ENCODE assay signal across 1 cellular context in genomic region chr9:89318123-89319014, GRCh38.
A peak's percentile ranks its signal among the peaks of the same experiment; 100 is the strongest.
TF ChIP-seq lines count a peak whose summit lies in the region.

A gene with protein sequence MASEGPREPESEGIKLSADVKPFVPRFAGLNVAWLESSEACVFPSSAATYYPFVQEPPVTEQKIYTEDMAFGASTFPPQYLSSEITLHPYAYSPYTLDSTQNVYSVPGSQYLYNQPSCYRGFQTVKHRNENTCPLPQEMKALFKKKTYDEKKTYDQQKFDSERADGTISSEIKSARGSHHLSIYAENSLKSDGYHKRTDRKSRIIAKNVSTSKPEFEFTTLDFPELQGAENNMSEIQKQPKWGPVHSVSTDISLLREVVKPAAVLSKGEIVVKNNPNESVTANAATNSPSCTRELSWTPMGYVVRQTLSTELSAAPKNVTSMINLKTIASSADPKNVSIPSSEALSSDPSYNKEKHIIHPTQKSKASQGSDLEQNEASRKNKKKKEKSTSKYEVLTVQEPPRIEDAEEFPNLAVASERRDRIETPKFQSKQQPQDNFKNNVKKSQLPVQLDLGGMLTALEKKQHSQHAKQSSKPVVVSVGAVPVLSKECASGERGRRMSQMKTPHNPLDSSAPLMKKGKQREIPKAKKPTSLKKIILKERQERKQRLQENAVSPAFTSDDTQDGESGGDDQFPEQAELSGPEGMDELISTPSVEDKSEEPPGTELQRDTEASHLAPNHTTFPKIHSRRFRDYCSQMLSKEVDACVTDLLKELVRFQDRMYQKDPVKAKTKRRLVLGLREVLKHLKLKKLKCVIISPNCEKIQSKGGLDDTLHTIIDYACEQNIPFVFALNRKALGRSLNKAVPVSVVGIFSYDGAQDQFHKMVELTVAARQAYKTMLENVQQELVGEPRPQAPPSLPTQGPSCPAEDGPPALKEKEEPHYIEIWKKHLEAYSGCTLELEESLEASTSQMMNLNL (plus strand): TSS chr9:89318500. CDS start chr9:89318577, 77 bp downstream.

TF ChIP-seq in HepG2, 621 proteins besides CTCF, POLR2A, EP300 and RAD21 (continued from another document and continues in another):
- TF ChIP-seq, protein P1, sequence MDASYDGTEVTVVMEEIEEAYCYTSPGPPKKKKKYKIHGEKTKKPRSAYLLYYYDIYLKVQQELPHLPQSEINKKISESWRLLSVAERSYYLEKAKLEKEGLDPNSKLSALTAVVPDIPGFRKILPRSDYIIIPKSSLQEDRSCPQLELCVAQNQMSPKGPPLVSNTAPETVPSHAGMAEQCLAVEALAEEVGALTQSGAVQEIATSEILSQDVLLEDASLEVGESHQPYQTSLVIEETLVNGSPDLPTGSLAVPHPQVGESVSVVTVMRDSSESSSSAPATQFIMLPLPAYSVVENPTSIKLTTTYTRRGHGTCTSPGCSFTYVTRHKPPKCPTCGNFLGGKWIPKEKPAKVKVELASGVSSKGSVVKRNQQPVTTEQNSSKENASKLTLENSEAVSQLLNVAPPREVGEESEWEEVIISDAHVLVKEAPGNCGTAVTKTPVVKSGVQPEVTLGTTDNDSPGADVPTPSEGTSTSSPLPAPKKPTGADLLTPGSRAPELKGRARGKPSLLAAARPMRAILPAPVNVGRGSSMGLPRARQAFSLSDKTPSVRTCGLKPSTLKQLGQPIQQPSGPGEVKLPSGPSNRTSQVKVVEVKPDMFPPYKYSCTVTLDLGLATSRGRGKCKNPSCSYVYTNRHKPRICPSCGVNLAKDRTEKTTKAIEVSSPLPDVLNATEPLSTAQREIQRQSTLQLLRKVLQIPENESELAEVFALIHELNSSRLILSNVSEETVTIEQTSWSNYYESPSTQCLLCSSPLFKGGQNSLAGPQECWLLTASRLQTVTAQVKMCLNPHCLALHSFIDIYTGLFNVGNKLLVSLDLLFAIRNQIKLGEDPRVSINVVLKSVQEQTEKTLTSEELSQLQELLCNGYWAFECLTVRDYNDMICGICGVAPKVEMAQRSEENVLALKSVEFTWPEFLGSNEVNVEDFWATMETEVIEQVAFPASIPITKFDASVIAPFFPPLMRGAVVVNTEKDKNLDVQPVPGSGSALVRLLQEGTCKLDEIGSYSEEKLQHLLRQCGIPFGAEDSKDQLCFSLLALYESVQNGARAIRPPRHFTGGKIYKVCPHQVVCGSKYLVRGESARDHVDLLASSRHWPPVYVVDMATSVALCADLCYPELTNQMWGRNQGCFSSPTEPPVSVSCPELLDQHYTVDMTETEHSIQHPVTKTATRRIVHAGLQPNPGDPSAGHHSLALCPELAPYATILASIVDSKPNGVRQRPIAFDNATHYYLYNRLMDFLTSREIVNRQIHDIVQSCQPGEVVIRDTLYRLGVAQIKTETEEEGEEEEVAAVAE (CRISPR knock-in tag; IDR thresholded peaks at IDR 0.05; ENCODE audit: borderline replicate concordance), result no peak; the same call in 1 of the 2 replicates
- peak; percentile 50; the same call in 1 of the 2 replicates for TF ChIP-seq ZNF343 (CRISPR knock-in tag; IDR thresholded peaks at IDR 0.05)
- peak; percentile 85 for TF ChIP-seq E2F5 (CRISPR knock-in tag; conservative IDR thresholded peaks at IDR 0.05)
- TF ChIP-seq NFYB (CRISPR knock-in tag; IDR thresholded peaks at IDR 0.05), result peak; percentile 10; the same call in 1 of the 2 replicates
- TF ChIP-seq MBNL3 (CRISPR knock-in tag; conservative IDR thresholded peaks at IDR 0.05), result no peak
- peak; percentile 92 for TF ChIP-seq SALL2 (CRISPR knock-in tag; IDR thresholded peaks at IDR 0.05)
- no peak for TF ChIP-seq DPF2 (CRISPR knock-in tag; IDR thresholded peaks at IDR 0.05; ENCODE audit: borderline replicate concordance, low read depth)
- 0 out of 2 replicates have a peak, but pooled peaks have one; percentile 44 for TF ChIP-seq ZFYVE20 (CRISPR knock-in tag; IDR thresholded peaks at IDR 0.05; ENCODE audit: borderline replicate concordance, low read depth)
- TF ChIP-seq ZNF770 (CRISPR knock-in tag; IDR thresholded peaks at IDR 0.05), result peak; percentile 94
- TF ChIP-seq, protein P2, sequence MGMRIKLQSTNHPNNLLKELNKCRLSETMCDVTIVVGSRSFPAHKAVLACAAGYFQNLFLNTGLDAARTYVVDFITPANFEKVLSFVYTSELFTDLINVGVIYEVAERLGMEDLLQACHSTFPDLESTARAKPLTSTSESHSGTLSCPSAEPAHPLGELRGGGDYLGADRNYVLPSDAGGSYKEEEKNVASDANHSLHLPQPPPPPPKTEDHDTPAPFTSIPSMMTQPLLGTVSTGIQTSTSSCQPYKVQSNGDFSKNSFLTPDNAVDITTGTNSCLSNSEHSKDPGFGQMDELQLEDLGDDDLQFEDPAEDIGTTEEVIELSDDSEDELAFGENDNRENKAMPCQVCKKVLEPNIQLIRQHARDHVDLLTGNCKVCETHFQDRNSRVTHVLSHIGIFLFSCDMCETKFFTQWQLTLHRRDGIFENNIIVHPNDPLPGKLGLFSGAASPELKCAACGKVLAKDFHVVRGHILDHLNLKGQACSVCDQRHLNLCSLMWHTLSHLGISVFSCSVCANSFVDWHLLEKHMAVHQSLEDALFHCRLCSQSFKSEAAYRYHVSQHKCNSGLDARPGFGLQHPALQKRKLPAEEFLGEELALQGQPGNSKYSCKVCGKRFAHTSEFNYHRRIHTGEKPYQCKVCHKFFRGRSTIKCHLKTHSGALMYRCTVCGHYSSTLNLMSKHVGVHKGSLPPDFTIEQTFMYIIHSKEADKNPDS (CRISPR knock-in tag; IDR thresholded peaks at IDR 0.05), result peak; percentile 89; the same call in 1 of the 2 replicates
- 0 out of 2 replicates have a peak, but pooled peaks have one; percentile 75 for TF ChIP-seq ISX (CRISPR knock-in tag; conservative IDR thresholded peaks at IDR 0.05)
- TF ChIP-seq SMAD3 (CRISPR knock-in tag; IDR thresholded peaks at IDR 0.05), result peak; percentile 39; the same call in 1 of the 2 replicates
- TF ChIP-seq KLF11 (CRISPR knock-in tag; IDR thresholded peaks at IDR 0.05), result peak; percentile 73
- peak; percentile 85 for TF ChIP-seq ZNF160 (CRISPR knock-in tag; IDR thresholded peaks at IDR 0.05)
- TF ChIP-seq HES4 (CRISPR knock-in tag; IDR thresholded peaks at IDR 0.05; ENCODE audit: borderline replicate concordance), result peak; percentile 63; the same call in 1 of the 2 replicates
- TF ChIP-seq ATF3 (CRISPR knock-in tag; IDR thresholded peaks at IDR 0.05), result peak; percentile 60; the same call in 1 of the 2 replicates
- TF ChIP-seq ZNF652 (CRISPR knock-in tag; IDR thresholded peaks at IDR 0.05; ENCODE audit: borderline replicate concordance, low read depth), result no peak
- TF ChIP-seq ESRRA (CRISPR knock-in tag; IDR thresholded peaks at IDR 0.05; ENCODE audit: low read depth), result peak; percentile 75
- TF ChIP-seq ZNF569 (CRISPR knock-in tag; IDR thresholded peaks at IDR 0.05; ENCODE audit: borderline replicate concordance), result no peak
- TF ChIP-seq RELA (CRISPR knock-in tag; IDR thresholded peaks at IDR 0.05), result no peak
- TF ChIP-seq, protein P3, sequence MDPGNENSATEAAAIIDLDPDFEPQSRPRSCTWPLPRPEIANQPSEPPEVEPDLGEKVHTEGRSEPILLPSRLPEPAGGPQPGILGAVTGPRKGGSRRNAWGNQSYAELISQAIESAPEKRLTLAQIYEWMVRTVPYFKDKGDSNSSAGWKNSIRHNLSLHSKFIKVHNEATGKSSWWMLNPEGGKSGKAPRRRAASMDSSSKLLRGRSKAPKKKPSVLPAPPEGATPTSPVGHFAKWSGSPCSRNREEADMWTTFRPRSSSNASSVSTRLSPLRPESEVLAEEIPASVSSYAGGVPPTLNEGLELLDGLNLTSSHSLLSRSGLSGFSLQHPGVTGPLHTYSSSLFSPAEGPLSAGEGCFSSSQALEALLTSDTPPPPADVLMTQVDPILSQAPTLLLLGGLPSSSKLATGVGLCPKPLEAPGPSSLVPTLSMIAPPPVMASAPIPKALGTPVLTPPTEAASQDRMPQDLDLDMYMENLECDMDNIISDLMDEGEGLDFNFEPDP (CRISPR knock-in tag; conservative IDR thresholded peaks at IDR 0.05), result peak; percentile 96
- no peak for TF ChIP-seq NFATC3 (CRISPR knock-in tag; IDR thresholded peaks at IDR 0.05)
- 0 out of 2 replicates have a peak, but pooled peaks have one; percentile 40 for TF ChIP-seq ZNF782 (CRISPR knock-in tag; IDR thresholded peaks at IDR 0.05; ENCODE audit: borderline replicate concordance)
- TF ChIP-seq SMYD3 (CRISPR knock-in tag; IDR thresholded peaks at IDR 0.05), result 0 out of 2 replicates have a peak, but pooled peaks have one; percentile 58
- TF ChIP-seq, protein P4, sequence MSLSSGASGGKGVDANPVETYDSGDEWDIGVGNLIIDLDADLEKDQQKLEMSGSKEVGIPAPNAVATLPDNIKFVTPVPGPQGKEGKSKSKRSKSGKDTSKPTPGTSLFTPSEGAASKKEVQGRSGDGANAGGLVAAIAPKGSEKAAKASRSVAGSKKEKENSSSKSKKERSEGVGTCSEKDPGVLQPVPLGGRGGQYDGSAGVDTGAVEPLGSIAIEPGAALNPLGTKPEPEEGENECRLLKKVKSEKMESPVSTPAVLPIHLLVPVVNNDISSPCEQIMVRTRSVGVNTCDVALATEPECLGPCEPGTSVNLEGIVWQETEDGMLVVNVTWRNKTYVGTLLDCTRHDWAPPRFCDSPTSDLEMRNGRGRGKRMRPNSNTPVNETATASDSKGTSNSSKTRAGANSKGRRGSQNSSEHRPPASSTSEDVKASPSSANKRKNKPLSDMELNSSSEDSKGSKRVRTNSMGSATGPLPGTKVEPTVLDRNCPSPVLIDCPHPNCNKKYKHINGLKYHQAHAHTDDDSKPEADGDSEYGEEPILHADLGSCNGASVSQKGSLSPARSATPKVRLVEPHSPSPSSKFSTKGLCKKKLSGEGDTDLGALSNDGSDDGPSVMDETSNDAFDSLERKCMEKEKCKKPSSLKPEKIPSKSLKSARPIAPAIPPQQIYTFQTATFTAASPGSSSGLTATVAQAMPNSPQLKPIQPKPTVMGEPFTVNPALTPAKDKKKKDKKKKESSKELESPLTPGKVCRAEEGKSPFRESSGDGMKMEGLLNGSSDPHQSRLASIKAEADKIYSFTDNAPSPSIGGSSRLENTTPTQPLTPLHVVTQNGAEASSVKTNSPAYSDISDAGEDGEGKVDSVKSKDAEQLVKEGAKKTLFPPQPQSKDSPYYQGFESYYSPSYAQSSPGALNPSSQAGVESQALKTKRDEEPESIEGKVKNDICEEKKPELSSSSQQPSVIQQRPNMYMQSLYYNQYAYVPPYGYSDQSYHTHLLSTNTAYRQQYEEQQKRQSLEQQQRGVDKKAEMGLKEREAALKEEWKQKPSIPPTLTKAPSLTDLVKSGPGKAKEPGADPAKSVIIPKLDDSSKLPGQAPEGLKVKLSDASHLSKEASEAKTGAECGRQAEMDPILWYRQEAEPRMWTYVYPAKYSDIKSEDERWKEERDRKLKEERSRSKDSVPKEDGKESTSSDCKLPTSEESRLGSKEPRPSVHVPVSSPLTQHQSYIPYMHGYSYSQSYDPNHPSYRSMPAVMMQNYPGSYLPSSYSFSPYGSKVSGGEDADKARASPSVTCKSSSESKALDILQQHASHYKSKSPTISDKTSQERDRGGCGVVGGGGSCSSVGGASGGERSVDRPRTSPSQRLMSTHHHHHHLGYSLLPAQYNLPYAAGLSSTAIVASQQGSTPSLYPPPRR (CRISPR knock-in tag; IDR thresholded peaks at IDR 0.05; ENCODE audit: borderline replicate concordance), result peak; percentile 50; the same call in 1 of the 2 replicates
- TF ChIP-seq, protein P5, sequence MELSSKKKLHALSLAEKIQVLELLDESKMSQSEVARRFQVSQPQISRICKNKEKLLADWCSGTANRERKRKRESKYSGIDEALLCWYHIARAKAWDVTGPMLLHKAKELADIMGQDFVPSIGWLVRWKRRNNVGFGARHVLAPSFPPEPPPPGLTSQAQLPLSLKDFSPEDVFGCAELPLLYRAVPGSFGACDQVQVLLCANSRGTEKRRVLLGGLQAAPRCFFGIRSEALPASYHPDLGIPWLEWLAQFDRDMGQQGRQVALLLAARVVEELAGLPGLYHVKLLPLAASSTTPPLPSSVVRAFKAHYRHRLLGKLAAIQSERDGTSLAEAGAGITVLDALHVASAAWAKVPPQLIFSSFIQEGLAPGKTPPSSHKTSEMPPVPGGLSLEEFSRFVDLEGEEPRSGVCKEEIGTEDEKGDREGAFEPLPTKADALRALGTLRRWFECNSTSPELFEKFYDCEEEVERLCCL (CRISPR knock-in tag; IDR thresholded peaks at IDR 0.05; ENCODE audit: borderline replicate concordance), result no peak
- TF ChIP-seq SIN3B (IDR thresholded peaks at IDR 0.05; ENCODE audit: low read length), result peak; percentile 71
- TF ChIP-seq, protein P6, sequence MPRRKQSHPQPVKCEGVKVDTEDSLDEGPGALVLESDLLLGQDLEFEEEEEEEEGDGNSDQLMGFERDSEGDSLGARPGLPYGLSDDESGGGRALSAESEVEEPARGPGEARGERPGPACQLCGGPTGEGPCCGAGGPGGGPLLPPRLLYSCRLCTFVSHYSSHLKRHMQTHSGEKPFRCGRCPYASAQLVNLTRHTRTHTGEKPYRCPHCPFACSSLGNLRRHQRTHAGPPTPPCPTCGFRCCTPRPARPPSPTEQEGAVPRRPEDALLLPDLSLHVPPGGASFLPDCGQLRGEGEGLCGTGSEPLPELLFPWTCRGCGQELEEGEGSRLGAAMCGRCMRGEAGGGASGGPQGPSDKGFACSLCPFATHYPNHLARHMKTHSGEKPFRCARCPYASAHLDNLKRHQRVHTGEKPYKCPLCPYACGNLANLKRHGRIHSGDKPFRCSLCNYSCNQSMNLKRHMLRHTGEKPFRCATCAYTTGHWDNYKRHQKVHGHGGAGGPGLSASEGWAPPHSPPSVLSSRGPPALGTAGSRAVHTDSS (CRISPR knock-in tag; conservative IDR thresholded peaks at IDR 0.05), result peak; percentile 54; the same call in 1 of the 2 replicates
